1 cellular context compared by ENCODE assay signal in the genomic region with DNA sequence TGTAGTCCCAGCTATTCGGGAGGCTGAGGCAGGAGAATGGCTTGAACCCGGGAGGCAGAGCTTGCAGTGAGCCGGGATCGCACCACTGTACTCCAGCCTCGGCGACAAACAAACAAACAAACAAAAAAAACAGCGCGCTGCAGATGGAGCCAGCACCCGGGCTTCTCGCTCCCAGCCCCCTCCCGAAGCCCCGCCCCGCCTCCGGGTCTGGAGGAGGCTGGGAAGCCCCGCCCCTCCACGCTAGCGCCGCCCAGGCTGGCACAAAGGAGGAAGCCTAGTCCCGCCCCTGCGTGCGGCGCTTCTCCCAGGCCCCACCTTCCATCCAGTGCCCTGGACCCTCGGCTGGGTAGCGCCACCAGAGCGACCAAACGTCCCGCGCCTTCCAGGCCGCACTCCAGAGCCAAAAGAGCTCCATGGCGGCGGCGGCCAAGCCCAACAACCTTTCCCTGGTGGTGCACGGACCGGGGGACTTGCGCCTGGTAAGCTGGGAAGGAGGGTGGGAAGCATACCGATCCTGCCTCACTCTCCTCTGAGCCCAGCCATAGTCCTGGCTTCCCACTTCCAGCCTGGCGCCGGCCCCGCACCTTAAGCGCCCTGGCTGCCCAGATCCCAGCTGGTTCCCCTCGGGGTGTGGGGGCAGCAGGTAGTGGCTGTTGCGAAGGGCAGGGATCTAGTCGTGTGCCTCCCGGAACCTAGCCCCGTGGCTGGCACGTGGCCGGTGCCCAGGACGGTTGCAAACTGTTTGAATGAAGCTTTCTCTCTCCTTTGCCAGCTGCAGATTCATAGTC.
TF ChIP-seq lines count a peak whose summit lies in the region.

A gene (plus strand): TSS at position 325 of the 788 bp plus-strand sequence. CDS start 89 bp downstream, at position 414.

TF ChIP-seq in HepG2, 621 proteins besides CTCF, POLR2A, EP300 and RAD21 (continued from another document and continues in another):
- TF ChIP-seq, protein P1, sequence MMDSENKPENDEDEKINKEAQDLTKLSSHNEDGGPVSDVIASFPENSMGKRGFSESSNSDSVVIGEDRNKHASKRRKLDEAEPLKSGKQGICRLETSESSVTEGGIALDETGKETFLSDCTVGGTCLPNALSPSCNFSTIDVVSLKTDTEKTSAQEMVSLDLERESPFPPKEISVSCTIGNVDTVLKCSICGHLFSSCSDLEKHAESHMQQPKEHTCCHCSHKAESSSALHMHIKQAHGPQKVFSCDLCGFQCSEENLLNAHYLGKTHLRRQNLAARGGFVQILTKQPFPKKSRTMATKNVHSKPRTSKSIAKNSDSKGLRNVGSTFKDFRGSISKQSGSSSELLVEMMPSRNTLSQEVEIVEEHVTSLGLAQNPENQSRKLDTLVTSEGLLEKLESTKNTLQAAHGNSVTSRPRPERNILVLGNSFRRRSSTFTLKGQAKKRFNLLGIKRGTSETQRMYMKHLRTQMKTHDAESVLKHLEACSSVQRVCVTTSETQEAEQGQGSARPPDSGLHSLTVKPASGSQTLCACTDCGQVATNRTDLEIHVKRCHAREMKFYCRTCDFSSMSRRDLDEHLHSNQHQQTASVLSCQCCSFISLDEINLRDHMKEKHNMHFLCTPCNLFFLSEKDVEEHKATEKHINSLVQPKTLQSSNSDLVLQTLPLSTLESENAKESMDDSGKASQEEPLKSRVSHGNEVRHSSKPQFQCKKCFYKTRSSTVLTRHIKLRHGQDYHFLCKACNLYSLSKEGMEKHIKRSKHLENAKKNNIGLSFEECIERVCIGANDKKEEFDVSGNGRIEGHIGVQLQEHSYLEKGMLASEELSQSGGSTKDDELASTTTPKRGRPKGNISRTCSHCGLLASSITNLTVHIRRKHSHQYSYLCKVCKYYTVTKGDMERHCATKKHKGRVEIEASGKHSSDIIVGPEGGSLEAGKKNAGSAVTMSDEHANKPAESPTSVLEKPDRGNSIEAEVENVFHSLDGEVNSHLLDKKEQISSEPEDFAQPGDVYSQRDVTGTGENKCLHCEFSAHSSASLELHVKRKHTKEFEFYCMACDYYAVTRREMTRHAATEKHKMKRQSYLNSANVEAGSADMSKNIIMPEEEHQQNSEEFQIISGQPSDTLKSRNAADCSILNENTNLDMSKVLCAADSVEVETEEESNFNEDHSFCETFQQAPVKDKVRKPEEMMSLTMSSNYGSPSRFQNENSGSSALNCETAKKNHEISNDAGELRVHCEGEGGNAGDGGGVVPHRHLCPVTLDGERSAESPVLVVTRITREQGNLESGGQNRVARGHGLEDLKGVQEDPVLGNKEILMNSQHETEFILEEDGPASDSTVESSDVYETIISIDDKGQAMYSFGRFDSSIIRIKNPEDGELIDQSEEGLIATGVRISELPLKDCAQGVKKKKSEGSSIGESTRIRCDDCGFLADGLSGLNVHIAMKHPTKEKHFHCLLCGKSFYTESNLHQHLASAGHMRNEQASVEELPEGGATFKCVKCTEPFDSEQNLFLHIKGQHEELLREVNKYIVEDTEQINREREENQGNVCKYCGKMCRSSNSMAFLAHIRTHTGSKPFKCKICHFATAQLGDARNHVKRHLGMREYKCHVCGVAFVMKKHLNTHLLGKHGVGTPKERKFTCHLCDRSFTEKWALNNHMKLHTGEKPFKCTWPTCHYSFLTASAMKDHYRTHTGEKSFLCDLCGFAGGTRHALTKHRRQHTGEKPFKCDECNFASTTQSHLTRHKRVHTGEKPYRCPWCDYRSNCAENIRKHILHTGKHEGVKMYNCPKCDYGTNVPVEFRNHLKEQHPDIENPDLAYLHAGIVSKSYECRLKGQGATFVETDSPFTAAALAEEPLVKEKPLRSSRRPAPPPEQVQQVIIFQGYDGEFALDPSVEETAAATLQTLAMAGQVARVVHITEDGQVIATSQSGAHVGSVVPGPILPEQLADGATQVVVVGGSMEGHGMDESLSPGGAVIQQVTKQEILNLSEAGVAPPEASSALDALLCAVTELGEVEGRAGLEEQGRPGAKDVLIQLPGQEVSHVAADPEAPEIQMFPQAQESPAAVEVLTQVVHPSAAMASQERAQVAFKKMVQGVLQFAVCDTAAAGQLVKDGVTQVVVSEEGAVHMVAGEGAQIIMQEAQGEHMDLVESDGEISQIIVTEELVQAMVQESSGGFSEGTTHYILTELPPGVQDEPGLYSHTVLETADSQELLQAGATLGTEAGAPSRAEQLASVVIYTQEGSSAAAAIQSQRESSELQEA (CRISPR knock-in tag; IDR thresholded peaks at IDR 0.05; ENCODE audit: not compliant biosample characterization) = peak; percentile 40
- TF ChIP-seq NFE2L1 (CRISPR knock-in tag; IDR thresholded peaks at IDR 0.05; ENCODE audit: borderline replicate concordance) (0 out of 2 replicates have a peak, but pooled peaks have one; percentile 25), RBM39 (IDR thresholded peaks at IDR 0.05; ENCODE audit: low read depth, low read length, poor library complexity, severe bottlenecking) (no peak), ZNF552 (CRISPR knock-in tag; IDR thresholded peaks at IDR 0.05; ENCODE audit: borderline replicate concordance) (peak; percentile 71; the same call in 1 of the 2 replicates), ZNF234 (CRISPR knock-in tag; conservative IDR thresholded peaks at IDR 0.05) (0 out of 2 replicates have a peak, but pooled peaks have one; percentile 69), GLI4 (CRISPR knock-in tag; IDR thresholded peaks at IDR 0.05; ENCODE audit: borderline replicate concordance) (peak; percentile 32; the same call in 1 of the 2 replicates), ZNF530 (CRISPR knock-in tag; IDR thresholded peaks at IDR 0.05; ENCODE audit: low read depth) (0 out of 2 replicates have a peak, but pooled peaks have one; percentile 75), ZNF263 (CRISPR knock-in tag; IDR thresholded peaks at IDR 0.05) (0 out of 2 replicates have a peak, but pooled peaks have one; percentile 24), ZNF598 (CRISPR knock-in tag; IDR thresholded peaks at IDR 0.05; ENCODE audit: borderline replicate concordance) (peak; percentile 89; the same call in 1 of the 2 replicates), JUND (CRISPR knock-in tag; IDR thresholded peaks at IDR 0.05) (peak; percentile 61; the same call in 1 of the 2 replicates), PHF8 (CRISPR knock-in tag; IDR thresholded peaks at IDR 0.05) (peak; percentile 93), ZNF558 (CRISPR knock-in tag; IDR thresholded peaks at IDR 0.05; ENCODE audit: borderline replicate concordance) (peak; percentile 94; the same call in 1 of the 2 replicates), NFKB2 (CRISPR knock-in tag; IDR thresholded peaks at IDR 0.05; ENCODE audit: borderline replicate concordance) (peak; percentile 65; the same call in 1 of the 2 replicates), ZNF225 (CRISPR knock-in tag; IDR thresholded peaks at IDR 0.05) (peak; percentile 83; the same call in 1 of the 2 replicates), PTBP1 (IDR thresholded peaks at IDR 0.05; ENCODE audit: low read depth, low read length, poor library complexity, severe bottlenecking) (peak; percentile 68), PHF21A (CRISPR knock-in tag; IDR thresholded peaks at IDR 0.05) (peak; percentile 46; the same call in 1 of the 2 replicates), NFKBIZ (CRISPR knock-in tag; IDR thresholded peaks at IDR 0.05) (peak; percentile 37; the same call in 1 of the 2 replicates), BORCS8-MEF2B (CRISPR knock-in tag; IDR thresholded peaks at IDR 0.05) (peak; percentile 86), ISL2 (CRISPR knock-in tag; IDR thresholded peaks at IDR 0.05) (0 out of 2 replicates have a peak, but pooled peaks have one; percentile 13), ZNF441 (CRISPR knock-in tag; IDR thresholded peaks at IDR 0.05; ENCODE audit: borderline replicate concordance) (peak; percentile 20; the same call in 1 of the 2 replicates), ZNF260 (CRISPR knock-in tag; IDR thresholded peaks at IDR 0.05; ENCODE audit: borderline replicate concordance, low read depth) (no peak), KAT7 (CRISPR knock-in tag; IDR thresholded peaks at IDR 0.05; ENCODE audit: borderline replicate concordance) (peak; percentile 81), DPF2 (CRISPR knock-in tag; IDR thresholded peaks at IDR 0.05; ENCODE audit: borderline replicate concordance, low read depth) (no peak), NR2C2 (CRISPR knock-in tag; IDR thresholded peaks at IDR 0.05; ENCODE audit: borderline replicate concordance) (peak; percentile 43; the same call in 1 of the 2 replicates), ERF (CRISPR knock-in tag; IDR thresholded peaks at IDR 0.05) (peak; percentile 48; the same call in 1 of the 2 replicates)
- TF ChIP-seq, protein P2, sequence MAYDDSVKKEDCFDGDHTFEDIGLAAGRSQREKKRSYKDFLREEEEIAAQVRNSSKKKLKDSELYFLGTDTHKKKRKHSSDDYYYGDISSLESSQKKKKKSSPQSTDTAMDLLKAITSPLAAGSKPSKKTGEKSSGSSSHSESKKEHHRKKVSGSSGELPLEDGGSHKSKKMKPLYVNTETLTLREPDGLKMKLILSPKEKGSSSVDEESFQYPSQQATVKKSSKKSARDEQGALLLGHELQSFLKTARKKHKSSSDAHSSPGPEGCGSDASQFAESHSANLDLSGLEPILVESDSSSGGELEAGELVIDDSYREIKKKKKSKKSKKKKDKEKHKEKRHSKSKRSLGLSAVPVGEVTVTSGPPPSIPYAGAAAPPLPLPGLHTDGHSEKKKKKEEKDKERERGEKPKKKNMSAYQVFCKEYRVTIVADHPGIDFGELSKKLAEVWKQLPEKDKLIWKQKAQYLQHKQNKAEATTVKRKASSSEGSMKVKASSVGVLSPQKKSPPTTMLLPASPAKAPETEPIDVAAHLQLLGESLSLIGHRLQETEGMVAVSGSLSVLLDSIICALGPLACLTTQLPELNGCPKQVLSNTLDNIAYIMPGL (CRISPR knock-in tag; IDR thresholded peaks at IDR 0.05; ENCODE audit: borderline replicate concordance in 1 of 2, low read depth in 1 of 2) = peak; percentile 31 to 82; a peak in 2 of 4 replicates
- TF ChIP-seq, protein P3, sequence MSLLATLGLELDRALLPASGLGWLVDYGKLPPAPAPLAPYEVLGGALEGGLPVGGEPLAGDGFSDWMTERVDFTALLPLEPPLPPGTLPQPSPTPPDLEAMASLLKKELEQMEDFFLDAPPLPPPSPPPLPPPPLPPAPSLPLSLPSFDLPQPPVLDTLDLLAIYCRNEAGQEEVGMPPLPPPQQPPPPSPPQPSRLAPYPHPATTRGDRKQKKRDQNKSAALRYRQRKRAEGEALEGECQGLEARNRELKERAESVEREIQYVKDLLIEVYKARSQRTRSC (CRISPR knock-in tag; IDR thresholded peaks at IDR 0.05; ENCODE audit: low read depth) = 0 out of 2 replicates have a peak, but pooled peaks have one; percentile 54
- TF ChIP-seq, protein P4, sequence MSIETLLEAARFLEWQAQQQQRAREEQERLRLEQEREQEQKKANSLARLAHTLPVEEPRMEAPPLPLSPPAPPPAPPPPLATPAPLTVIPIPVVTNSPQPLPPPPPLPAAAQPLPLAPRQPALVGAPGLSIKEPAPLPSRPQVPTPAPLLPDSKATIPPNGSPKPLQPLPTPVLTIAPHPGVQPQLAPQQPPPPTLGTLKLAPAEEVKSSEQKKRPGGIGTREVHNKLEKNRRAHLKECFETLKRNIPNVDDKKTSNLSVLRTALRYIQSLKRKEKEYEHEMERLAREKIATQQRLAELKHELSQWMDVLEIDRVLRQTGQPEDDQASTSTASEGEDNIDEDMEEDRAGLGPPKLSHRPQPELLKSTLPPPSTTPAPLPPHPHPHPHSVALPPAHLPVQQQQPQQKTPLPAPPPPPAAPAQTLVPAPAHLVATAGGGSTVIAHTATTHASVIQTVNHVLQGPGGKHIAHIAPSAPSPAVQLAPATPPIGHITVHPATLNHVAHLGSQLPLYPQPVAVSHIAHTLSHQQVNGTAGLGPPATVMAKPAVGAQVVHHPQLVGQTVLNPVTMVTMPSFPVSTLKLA (IDR thresholded peaks at IDR 0.05) = peak; percentile 21; the same call in 1 of the 2 replicates
- TF ChIP-seq, protein P5, sequence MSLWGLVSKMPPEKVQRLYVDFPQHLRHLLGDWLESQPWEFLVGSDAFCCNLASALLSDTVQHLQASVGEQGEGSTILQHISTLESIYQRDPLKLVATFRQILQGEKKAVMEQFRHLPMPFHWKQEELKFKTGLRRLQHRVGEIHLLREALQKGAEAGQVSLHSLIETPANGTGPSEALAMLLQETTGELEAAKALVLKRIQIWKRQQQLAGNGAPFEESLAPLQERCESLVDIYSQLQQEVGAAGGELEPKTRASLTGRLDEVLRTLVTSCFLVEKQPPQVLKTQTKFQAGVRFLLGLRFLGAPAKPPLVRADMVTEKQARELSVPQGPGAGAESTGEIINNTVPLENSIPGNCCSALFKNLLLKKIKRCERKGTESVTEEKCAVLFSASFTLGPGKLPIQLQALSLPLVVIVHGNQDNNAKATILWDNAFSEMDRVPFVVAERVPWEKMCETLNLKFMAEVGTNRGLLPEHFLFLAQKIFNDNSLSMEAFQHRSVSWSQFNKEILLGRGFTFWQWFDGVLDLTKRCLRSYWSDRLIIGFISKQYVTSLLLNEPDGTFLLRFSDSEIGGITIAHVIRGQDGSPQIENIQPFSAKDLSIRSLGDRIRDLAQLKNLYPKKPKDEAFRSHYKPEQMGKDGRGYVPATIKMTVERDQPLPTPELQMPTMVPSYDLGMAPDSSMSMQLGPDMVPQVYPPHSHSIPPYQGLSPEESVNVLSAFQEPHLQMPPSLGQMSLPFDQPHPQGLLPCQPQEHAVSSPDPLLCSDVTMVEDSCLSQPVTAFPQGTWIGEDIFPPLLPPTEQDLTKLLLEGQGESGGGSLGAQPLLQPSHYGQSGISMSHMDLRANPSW (CRISPR knock-in tag; IDR thresholded peaks at IDR 0.05; ENCODE audit: borderline replicate concordance) = peak; percentile 47; the same call in 1 of the 2 replicates
- TF ChIP-seq, protein P6, sequence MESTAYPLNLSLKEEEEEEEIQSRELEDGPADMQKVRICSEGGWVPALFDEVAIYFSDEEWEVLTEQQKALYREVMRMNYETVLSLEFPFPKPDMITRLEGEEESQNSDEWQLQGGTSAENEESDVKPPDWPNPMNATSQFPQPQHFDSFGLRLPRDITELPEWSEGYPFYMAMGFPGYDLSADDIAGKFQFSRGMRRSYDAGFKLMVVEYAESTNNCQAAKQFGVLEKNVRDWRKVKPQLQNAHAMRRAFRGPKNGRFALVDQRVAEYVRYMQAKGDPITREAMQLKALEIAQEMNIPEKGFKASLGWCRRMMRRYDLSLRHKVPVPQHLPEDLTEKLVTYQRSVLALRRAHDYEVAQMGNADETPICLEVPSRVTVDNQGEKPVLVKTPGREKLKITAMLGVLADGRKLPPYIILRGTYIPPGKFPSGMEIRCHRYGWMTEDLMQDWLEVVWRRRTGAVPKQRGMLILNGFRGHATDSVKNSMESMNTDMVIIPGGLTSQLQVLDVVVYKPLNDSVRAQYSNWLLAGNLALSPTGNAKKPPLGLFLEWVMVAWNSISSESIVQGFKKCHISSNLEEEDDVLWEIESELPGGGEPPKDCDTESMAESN (CRISPR knock-in tag; conservative IDR thresholded peaks at IDR 0.05) = 0 out of 2 replicates have a peak, but pooled peaks have one; percentile 41
- TF ChIP-seq, protein P7, sequence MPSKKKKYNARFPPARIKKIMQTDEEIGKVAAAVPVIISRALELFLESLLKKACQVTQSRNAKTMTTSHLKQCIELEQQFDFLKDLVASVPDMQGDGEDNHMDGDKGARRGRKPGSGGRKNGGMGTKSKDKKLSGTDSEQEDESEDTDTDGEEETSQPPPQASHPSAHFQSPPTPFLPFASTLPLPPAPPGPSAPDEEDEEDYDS (CRISPR knock-in tag; IDR thresholded peaks at IDR 0.05) = peak; percentile 95
- TF ChIP-seq, protein P8, sequence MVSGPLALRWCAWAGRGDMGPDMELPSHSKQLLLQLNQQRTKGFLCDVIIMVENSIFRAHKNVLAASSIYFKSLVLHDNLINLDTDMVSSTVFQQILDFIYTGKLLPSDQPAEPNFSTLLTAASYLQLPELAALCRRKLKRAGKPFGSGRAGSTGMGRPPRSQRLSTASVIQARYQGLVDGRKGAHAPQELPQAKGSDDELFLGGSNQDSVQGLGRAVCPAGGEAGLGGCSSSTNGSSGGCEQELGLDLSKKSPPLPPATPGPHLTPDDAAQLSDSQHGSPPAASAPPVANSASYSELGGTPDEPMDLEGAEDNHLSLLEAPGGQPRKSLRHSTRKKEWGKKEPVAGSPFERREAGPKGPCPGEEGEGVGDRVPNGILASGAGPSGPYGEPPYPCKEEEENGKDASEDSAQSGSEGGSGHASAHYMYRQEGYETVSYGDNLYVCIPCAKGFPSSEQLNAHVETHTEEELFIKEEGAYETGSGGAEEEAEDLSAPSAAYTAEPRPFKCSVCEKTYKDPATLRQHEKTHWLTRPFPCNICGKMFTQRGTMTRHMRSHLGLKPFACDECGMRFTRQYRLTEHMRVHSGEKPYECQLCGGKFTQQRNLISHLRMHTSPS (CRISPR knock-in tag; IDR thresholded peaks at IDR 0.05; ENCODE audit: low read depth) = peak; percentile 67
